Comparison of ENCODE assay signal across 2 cellular contexts in genomic region chr10:50651808-50652207, GRCh38.
TF ChIP-seq lines count a peak whose summit lies in the region.

No MANE protein-coding gene starts in this region.

TF ChIP-seq in SK-N-SH, 30 proteins besides CTCF, POLR2A, EP300 and RAD21 (continued from another document):
- TF ChIP-seq USF2 (IDR thresholded peaks at IDR 0.05; ENCODE audit: borderline replicate concordance, low read depth, low read length) (no peak), RXRA (IDR thresholded peaks at IDR 0.05; ENCODE audit: borderline replicate concordance, low read depth) (no peak), NFIC (IDR thresholded peaks at IDR 0.05; ENCODE audit: borderline replicate concordance) (no peak), JUND (IDR thresholded peaks at IDR 0.05) (no peak), USF1 (IDR thresholded peaks at IDR 0.05; ENCODE audit: borderline replicate concordance, low read depth) (no peak), RFX5 (IDR thresholded peaks at IDR 0.05; ENCODE audit: low read length) (no peak), FOSL2 (IDR thresholded peaks at IDR 0.05; ENCODE audit: borderline replicate concordance, low read depth) (no peak), GATA2 (CRISPR knock-in tag; IDR thresholded peaks at IDR 0.05) (no peak), IRF3 (IDR thresholded peaks at IDR 0.05; ENCODE audit: low read depth, low read length) (no peak), MXI1 (IDR thresholded peaks at IDR 0.05; ENCODE audit: low read depth, low read length) (no peak)

TF ChIP-seq in SK-N-SH treated with all-trans-retinoic acid at 6 μM for 48 hours, 23 proteins besides CTCF, POLR2A, EP300 and RAD21 (continued from another document):
- TF ChIP-seq POU6F1 (CRISPR knock-in tag; IDR thresholded peaks at IDR 0.05; ENCODE audit: borderline replicate concordance, low read depth) (no peak), PATZ1 (CRISPR knock-in tag; IDR thresholded peaks at IDR 0.05; ENCODE audit: borderline replicate concordance) (no peak), CSDC2 (CRISPR knock-in tag; IDR thresholded peaks at IDR 0.05) (no peak), CSRNP3 (CRISPR knock-in tag; IDR thresholded peaks at IDR 0.05) (no peak), ZFP3 (CRISPR knock-in tag; IDR thresholded peaks at IDR 0.05) (no peak), ARNTL (CRISPR knock-in tag; IDR thresholded peaks at IDR 0.05; ENCODE audit: borderline replicate concordance, low read depth) (no peak), ISL1 (CRISPR knock-in tag; IDR thresholded peaks at IDR 0.05) (no peak), ZNF8 (CRISPR knock-in tag; IDR thresholded peaks at IDR 0.05) (no peak), OSR1 (CRISPR knock-in tag; IDR thresholded peaks at IDR 0.05) (no peak), ZFP30 (CRISPR knock-in tag; IDR thresholded peaks at IDR 0.05) (no peak), TCF4 (CRISPR knock-in tag; IDR thresholded peaks at IDR 0.05; ENCODE audit: borderline replicate concordance) (no peak), GLIS3 (CRISPR knock-in tag; IDR thresholded peaks at IDR 0.05) (no peak), ZNF70 (CRISPR knock-in tag; IDR thresholded peaks at IDR 0.05) (no peak), ZC3H10 (CRISPR knock-in tag; IDR thresholded peaks at IDR 0.05) (no peak), ZNF565 (CRISPR knock-in tag; conservative IDR thresholded peaks at IDR 0.05; ENCODE audit: low read depth) (no peak), BACH2 (CRISPR knock-in tag; IDR thresholded peaks at IDR 0.05; ENCODE audit: borderline replicate concordance) (no peak)
